1 cellular context compared by ENCODE assay signal in the genomic region with DNA sequence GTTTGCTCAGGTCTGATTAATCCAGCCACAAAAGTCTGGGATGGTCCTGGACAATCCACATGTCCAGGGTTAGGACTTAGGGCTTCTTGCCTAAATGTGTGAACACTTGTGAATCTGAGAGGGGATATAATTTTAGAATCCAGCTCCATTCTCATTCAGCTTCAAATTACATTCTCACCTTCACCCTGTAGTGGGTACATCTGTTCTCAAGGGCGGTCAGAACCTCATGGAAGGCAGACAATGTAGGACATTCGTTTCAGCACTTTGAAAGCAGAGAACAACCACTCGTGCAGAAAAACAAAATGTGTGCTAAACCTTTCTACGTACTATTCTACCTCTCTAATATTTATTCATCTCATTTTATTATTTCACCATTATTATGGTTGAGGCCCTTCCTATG.
TF ChIP-seq lines count a peak whose summit lies in the region.

No MANE protein-coding gene starts in this region.

TF ChIP-seq in GM12878, 131 proteins besides CTCF, POLR2A, EP300 and RAD21:
- TF ChIP-seq IKZF2 (IDR thresholded peaks at IDR 0.05) = no peak
- TF ChIP-seq GATAD2B (conservative IDR thresholded peaks at IDR 0.05; ENCODE audit: low read depth) = no peak
- TF ChIP-seq HSF1 (IDR thresholded peaks at IDR 0.05; ENCODE audit: low read depth, low read length) = no peak
- no peak for TF ChIP-seq FOXM1 (IDR thresholded peaks at IDR 0.05; ENCODE audit: low read depth, low read length)
- TF ChIP-seq DPF2 (IDR thresholded peaks at IDR 0.05) = no peak
- TF ChIP-seq FOS (IDR thresholded peaks at IDR 0.05; ENCODE audit: borderline replicate concordance, extremely low read depth, insufficient read length) = no peak
- TF ChIP-seq ZBTB40 (IDR thresholded peaks at IDR 0.05; ENCODE audit: borderline replicate concordance) = no peak
- no peak for TF ChIP-seq ZSCAN29 (IDR thresholded peaks at IDR 0.05)
- TF ChIP-seq ESRRA (IDR thresholded peaks at IDR 0.05; ENCODE audit: low read length) = no peak
- TF ChIP-seq KDM1A (IDR thresholded peaks at IDR 0.05; ENCODE audit: borderline replicate concordance) = no peak
- TF ChIP-seq, protein P1, sequence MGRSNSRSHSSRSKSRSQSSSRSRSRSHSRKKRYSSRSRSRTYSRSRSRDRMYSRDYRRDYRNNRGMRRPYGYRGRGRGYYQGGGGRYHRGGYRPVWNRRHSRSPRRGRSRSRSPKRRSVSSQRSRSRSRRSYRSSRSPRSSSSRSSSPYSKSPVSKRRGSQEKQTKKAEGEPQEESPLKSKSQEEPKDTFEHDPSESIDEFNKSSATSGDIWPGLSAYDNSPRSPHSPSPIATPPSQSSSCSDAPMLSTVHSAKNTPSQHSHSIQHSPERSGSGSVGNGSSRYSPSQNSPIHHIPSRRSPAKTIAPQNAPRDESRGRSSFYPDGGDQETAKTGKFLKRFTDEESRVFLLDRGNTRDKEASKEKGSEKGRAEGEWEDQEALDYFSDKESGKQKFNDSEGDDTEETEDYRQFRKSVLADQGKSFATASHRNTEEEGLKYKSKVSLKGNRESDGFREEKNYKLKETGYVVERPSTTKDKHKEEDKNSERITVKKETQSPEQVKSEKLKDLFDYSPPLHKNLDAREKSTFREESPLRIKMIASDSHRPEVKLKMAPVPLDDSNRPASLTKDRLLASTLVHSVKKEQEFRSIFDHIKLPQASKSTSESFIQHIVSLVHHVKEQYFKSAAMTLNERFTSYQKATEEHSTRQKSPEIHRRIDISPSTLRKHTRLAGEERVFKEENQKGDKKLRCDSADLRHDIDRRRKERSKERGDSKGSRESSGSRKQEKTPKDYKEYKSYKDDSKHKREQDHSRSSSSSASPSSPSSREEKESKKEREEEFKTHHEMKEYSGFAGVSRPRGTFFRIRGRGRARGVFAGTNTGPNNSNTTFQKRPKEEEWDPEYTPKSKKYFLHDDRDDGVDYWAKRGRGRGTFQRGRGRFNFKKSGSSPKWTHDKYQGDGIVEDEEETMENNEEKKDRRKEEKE (IDR thresholded peaks at IDR 0.05) = no peak
- no peak for TF ChIP-seq SPI1 (IDR thresholded peaks at IDR 0.05; ENCODE audit: borderline replicate concordance, insufficient read depth, low read depth, low read length)
- TF ChIP-seq JUNB (IDR thresholded peaks at IDR 0.05) = no peak
- TF ChIP-seq POLR2AphosphoS5 (IDR thresholded peaks at IDR 0.05; ENCODE audit: low read length) = no peak
